Comparison of ENCODE assay signal across 10 cellular contexts in genomic region chr6:46128476-46128875, GRCh38. TPM values are rescaled to one million over a fixed set of nuclear protein-coding genes. Genes with fewer than 3 reads are reported as not detected.
A peak's percentile ranks its signal among the peaks of the same experiment; 100 is the strongest.
DNase-seq lines count a peak whose midpoint lies in the region; ATAC-seq and TF ChIP-seq lines count a peak whose summit lies in the region.
"Had no signal": no experiment of that assay in that cellular context is flagged by ENCODE, and none has a peak within 500 bp of the region (broad histone marks: within the 10 kb centered on the region; RNA-seq: fewer than 3 reads in every experiment).

No MANE protein-coding gene starts in this region.

- 58 to 86% (median 76%) methylated on average over 3 of the region's 3 CpGs for WGBS in heart left ventricle, 4 donors

- POLR2A ChIA-PET in activated CD8-positive, alpha-beta T cell treated with anti-CD3 and anti-CD28 coated beads for 36 hours (lab: Charles Lee) = no interaction called here

- no peaks in the 10 kb centered on the region for H3K36me3 Mint-ChIP-seq in activated CD8-positive, alpha-beta T cell treated with anti-CD3 and anti-CD28 coated beads for 36 hours (ENCODE audit: low read depth)
- H3K36me3 Mint-ChIP-seq in stimulated activated naive B cell treated with anti-CD40 and anti-IgM and Interleukin-4, amounts not matched to agents 10 μg/mL and 1 μg/mL and 100 μg/mL, for 72 hours = peaks cover 2 to 3% of the 10 kb centered on the region in 2 donors

- intact Hi-C loops in heart left ventricle (cut with DNase I) = no loop called here
- intact Hi-C loops in cardiac septum (cut with DNase I) = no loop called here
- intact Hi-C loops in activated CD8-positive, alpha-beta T cell treated with anti-CD3 and anti-CD28 coated beads for 36 hours (cut with micrococcal nuclease) = loop anchor here (2.0 kb wide), 1 partner anchor 42 kb away; the partner anchor contains the start of gene ENPP5

- no peak for TF ChIP-seq POLR2A in heart left ventricle (IDR thresholded peaks at IDR 0.05)

- peaks cover 25% of the 10 kb centered on the region for H3K4me1 Mint-ChIP-seq in activated CD8-positive, alpha-beta T cell treated with anti-CD3 and anti-CD28 coated beads for 36 hours (ENCODE audit: low read depth)
- H3K4me1 Mint-ChIP-seq in stimulated activated naive B cell treated with anti-CD40 and anti-IgM and Interleukin-4, amounts not matched to agents 10 μg/mL and 1 μg/mL and 100 μg/mL, for 72 hours = peaks cover 15 to 33% of the 10 kb centered on the region in 2 donors

- no peak overlapping the region for H3K27ac Mint-ChIP-seq in activated CD8-positive, alpha-beta T cell treated with anti-CD3 and anti-CD28 coated beads for 36 hours
- H3K27ac Mint-ChIP-seq in stimulated activated naive B cell treated with anti-CD40 and anti-IgM and Interleukin-4, amounts not matched to agents 10 μg/mL and 1 μg/mL and 100 μg/mL, for 72 hours = peak overlapping the region; percentile 74

- H3K27ac ChIP-seq in heart left ventricle = no peak overlapping the region
- H3K27ac ChIP-seq: epithelial cell of prostate had no signal

- CTCF ChIA-PET in activated CD8-positive, alpha-beta T cell treated with anti-CD3 and anti-CD28 coated beads for 36 hours (lab: Charles Lee) = interaction anchor here (1.1 to 2.0 kb wide), 5 partner anchors 14 to 198 kb away, joined by 4 to 15 read pairs (median 5); no protein-coding TSS in a partner anchor

- no peaks in the 10 kb centered on the region for H3K9me3 ChIP-seq in heart left ventricle

- no peaks in the 10 kb centered on the region for H3K27me3 ChIP-seq in heart left ventricle

- no peak for TF ChIP-seq CTCF in heart left ventricle (IDR thresholded peaks at IDR 0.05)
- no peak for TF ChIP-seq CTCF in activated CD8-positive, alpha-beta T cell treated with anti-CD3 and anti-CD28 coated beads for 36 hours (IDR thresholded peaks at IDR 0.05)

- H3K36me3 ChIP-seq in heart left ventricle = no peaks in the 10 kb centered on the region

- no peaks in the 10 kb centered on the region for H3K27me3 Mint-ChIP-seq in activated CD8-positive, alpha-beta T cell treated with anti-CD3 and anti-CD28 coated beads for 36 hours
- H3K27me3 Mint-ChIP-seq in stimulated activated naive B cell treated with anti-CD40 and anti-IgM and Interleukin-4, amounts not matched to agents 10 μg/mL and 1 μg/mL and 100 μg/mL, for 72 hours = no peaks in the 10 kb centered on the region

- DNase-seq in heart left ventricle (no peak), cardiac septum (ENCODE audit: low spot score) (no peak), NCI-H187 treated with DMSO at 0.1 percent for 48 hours (lab: John Stamatoyannopoulos, UW) (no peak), NK-92 (lab: John Stamatoyannopoulos, UW; ENCODE audit: unreplicated experiment) (no peak)
- DNase-seq in activated CD8-positive, alpha-beta T cell treated with anti-CD3 and anti-CD28 coated beads for 36 hours = no peak
- DNase-seq in stimulated activated naive B cell treated with anti-CD40 and anti-IgM and Interleukin-4, amounts not matched to agents 10 μg/mL and 1 μg/mL and 100 μg/mL, for 72 hours = no peak

- H3K9me3 Mint-ChIP-seq in activated CD8-positive, alpha-beta T cell treated with anti-CD3 and anti-CD28 coated beads for 36 hours = no peaks in the 10 kb centered on the region
- H3K9me3 Mint-ChIP-seq in stimulated activated naive B cell treated with anti-CD40 and anti-IgM and Interleukin-4, amounts not matched to agents 10 μg/mL and 1 μg/mL and 100 μg/mL, for 72 hours = peaks cover 0 to 2% of the 10 kb centered on the region in 2 donors

- ATAC-seq in heart left ventricle (no peak), HG03060 (IDR thresholded peaks at IDR 0.05; ENCODE audit: low read depth, unreplicated experiment) (peak; percentile 32), GM21381 (IDR thresholded peaks at IDR 0.05; ENCODE audit: unreplicated experiment) (no peak)
- no peak for ATAC-seq in activated CD8-positive, alpha-beta T cell treated with anti-CD3 and anti-CD28 coated beads for 36 hours
- peak in 1 of 2 donors; percentile 10 for ATAC-seq in stimulated activated naive B cell treated with anti-CD40 and anti-IgM and Interleukin-4, amounts not matched to agents 10 μg/mL and 1 μg/mL and 100 μg/mL, for 72 hours (replicated peaks)

- peak overlapping the region; percentile 92 for H3K4me3 Mint-ChIP-seq in activated CD8-positive, alpha-beta T cell treated with anti-CD3 and anti-CD28 coated beads for 36 hours
- peak overlapping the region; percentile 53 to 64 for H3K4me3 Mint-ChIP-seq in stimulated activated naive B cell treated with anti-CD40 and anti-IgM and Interleukin-4, amounts not matched to agents 10 μg/mL and 1 μg/mL and 100 μg/mL, for 72 hours

- peak overlapping the region in 8 of 12 donors; percentile 73 to 98 (median 79) for H3K4me3 ChIP-seq in heart left ventricle

- H3K4me1 ChIP-seq in heart left ventricle = peaks cover 0 to 26% (median 12%) of the 10 kb centered on the region in 12 donors

RNA-seq across cellular contexts. Expression of gene ENPP4, which starts 1.3 kb away (rescaled TPM):
- total RNA-seq in heart left ventricle (10 to 100 TPM; 17.6 to 29.2 (median 20.6) TPM), cardiac septum (18.1 TPM)
- 10 to 100 TPM in 1 of 2 donors, 1 to 10 TPM in 1; 8.0 to 39.6 TPM for polyA plus RNA-seq in heart left ventricle
- 1 to 10 TPM; 6.6 to 7.3 TPM for total RNA-seq in activated CD8-positive, alpha-beta T cell treated with anti-CD3 and anti-CD28 coated beads for 36 hours

RNA-seq across cellular contexts. Expression of gene ENPP5, which starts 42.3 kb away (rescaled TPM):
- total RNA-seq in heart left ventricle (1 to 10 TPM; 2.7 to 8.8 (median 4.5) TPM), cardiac septum (2.9 TPM)
- polyA plus RNA-seq in heart left ventricle = 1 to 10 TPM; 1.7 to 5.9 TPM
- total RNA-seq in activated CD8-positive, alpha-beta T cell treated with anti-CD3 and anti-CD28 coated beads for 36 hours = under 1 TPM; 0.40 to 0.68 TPM
- total RNA-seq: lung microvascular endothelial cell had no signal
